In the genomic region with DNA sequence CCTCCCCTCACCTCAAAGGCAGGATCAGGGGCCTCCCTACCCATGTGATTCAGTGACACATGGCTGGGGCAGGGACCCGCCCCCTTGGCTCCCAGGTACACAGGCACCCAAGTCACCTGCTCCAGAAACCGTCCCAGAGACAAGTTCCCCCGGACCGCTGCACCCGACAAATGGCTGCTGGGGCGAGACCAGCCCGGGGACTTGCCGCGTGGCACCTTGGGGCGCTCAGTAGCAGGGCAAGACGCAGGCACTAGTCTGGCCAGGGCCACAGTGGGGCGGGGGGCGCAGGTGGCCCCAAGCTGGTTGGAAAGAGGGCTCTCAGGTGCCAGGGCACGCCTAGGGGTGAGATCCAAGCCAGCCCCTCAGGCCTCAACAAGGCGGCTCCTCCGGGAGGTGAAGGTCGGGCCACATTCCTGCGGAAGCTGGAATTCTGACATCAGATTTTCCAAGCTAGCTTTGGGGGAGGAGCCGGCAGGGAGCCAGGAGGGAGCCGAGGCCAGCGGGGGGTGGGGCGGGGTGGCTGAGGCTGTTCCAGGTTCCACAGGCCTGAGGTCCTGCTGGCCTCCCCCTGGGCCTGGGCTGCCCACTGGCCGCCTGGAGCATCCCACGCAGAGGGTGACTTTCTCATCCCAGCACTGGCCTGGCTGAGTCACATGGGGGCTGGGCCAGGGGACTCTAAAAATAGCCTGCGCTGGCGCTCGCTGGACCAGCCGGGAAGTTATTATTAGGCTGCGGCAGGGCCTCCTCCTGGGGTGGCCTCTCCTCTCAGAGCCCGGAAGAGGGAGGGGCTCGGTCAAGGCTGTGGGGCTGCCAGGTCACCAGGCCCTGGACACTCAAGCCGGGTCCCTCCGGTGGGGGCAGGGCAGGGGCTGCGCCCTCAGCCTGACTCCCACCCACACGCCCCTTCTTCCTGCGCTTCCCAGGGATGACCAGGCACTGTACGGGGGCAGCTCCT, we compare ENCODE assay signal across 1 cellular context.
TF ChIP-seq lines count a peak whose summit lies in the region.

No MANE protein-coding gene starts in this region.

TF ChIP-seq in GM23338, 12 proteins besides CTCF, POLR2A, EP300 and RAD21 (continued from another document):
- TF ChIP-seq, protein P1, sequence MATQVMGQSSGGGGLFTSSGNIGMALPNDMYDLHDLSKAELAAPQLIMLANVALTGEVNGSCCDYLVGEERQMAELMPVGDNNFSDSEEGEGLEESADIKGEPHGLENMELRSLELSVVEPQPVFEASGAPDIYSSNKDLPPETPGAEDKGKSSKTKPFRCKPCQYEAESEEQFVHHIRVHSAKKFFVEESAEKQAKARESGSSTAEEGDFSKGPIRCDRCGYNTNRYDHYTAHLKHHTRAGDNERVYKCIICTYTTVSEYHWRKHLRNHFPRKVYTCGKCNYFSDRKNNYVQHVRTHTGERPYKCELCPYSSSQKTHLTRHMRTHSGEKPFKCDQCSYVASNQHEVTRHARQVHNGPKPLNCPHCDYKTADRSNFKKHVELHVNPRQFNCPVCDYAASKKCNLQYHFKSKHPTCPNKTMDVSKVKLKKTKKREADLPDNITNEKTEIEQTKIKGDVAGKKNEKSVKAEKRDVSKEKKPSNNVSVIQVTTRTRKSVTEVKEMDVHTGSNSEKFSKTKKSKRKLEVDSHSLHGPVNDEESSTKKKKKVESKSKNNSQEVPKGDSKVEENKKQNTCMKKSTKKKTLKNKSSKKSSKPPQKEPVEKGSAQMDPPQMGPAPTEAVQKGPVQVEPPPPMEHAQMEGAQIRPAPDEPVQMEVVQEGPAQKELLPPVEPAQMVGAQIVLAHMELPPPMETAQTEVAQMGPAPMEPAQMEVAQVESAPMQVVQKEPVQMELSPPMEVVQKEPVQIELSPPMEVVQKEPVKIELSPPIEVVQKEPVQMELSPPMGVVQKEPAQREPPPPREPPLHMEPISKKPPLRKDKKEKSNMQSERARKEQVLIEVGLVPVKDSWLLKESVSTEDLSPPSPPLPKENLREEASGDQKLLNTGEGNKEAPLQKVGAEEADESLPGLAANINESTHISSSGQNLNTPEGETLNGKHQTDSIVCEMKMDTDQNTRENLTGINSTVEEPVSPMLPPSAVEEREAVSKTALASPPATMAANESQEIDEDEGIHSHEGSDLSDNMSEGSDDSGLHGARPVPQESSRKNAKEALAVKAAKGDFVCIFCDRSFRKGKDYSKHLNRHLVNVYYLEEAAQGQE (IDR thresholded peaks at IDR 0.05; ENCODE audit: unreplicated experiment) = no peak
- TF ChIP-seq, protein P2, sequence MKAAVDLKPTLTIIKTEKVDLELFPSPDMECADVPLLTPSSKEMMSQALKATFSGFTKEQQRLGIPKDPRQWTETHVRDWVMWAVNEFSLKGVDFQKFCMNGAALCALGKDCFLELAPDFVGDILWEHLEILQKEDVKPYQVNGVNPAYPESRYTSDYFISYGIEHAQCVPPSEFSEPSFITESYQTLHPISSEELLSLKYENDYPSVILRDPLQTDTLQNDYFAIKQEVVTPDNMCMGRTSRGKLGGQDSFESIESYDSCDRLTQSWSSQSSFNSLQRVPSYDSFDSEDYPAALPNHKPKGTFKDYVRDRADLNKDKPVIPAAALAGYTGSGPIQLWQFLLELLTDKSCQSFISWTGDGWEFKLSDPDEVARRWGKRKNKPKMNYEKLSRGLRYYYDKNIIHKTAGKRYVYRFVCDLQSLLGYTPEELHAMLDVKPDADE (IDR thresholded peaks at IDR 0.05) = no peak
- TF ChIP-seq EZH2phosphoT487 (IDR thresholded peaks at IDR 0.05; ENCODE audit: unreplicated experiment) = no peak
- no peak for TF ChIP-seq JUNB (IDR thresholded peaks at IDR 0.05; ENCODE audit: unreplicated experiment)
- no peak for TF ChIP-seq ZNF331 (CRISPR knock-in tag; IDR thresholded peaks at IDR 0.05; ENCODE audit: low read depth)
- no peak for TF ChIP-seq POLR2AphosphoS5 (IDR thresholded peaks at IDR 0.05; ENCODE audit: low read depth)
- TF ChIP-seq CREB1 (CRISPR knock-in tag; IDR thresholded peaks at IDR 0.05; ENCODE audit: low read depth) = no peak
- TF ChIP-seq NANOG (IDR thresholded peaks at IDR 0.05; ENCODE audit: borderline replicate concordance) = no peak
- TF ChIP-seq STAT1 (IDR thresholded peaks at IDR 0.05; ENCODE audit: unreplicated experiment) = no peak
